20 cellular contexts compared by ENCODE assay signal in the genomic region with DNA sequence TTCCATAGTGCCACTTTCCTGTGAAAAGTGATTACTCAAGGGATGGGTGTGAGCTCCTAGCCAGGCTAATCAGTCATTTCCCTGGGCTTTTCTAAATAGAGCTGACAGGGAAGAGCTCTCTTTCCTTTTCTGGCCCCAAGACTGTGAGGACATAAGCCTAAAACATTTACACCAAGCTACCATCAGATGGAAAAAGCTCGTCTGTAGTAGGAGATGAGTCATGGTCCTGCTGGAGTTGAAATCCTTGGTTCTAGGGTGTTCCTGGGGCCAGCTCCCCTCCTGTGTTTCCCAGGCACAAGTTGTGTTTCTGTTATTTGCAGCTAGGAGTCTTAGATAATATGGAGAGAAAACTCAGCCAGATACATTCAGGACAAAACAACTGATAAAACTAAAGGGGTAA. TPM values are rescaled to one million over a fixed set of nuclear protein-coding genes. Genes with fewer than 3 reads are reported as not detected.
A peak's percentile ranks its signal among the peaks of the same experiment; 100 is the strongest.
DNase-seq lines count a peak whose midpoint lies in the region; ATAC-seq and TF ChIP-seq lines count a peak whose summit lies in the region.
"Had no signal": no experiment of that assay in that cellular context is flagged by ENCODE, and none has a peak within 500 bp of the region (broad histone marks: within the 10 kb centered on the region; RNA-seq: fewer than 3 reads in every experiment).

No MANE protein-coding gene starts in this region.

- H3K4me1 Mint-ChIP-seq in stimulated activated memory B cell treated with anti-CD40 and anti-IgM and Interleukin-4, amounts not matched to agents 10 μg/mL and 1 μg/mL and 100 μg/mL, for 72 hours: no peaks in the 10 kb centered on the region
- no peaks in the 10 kb centered on the region for H3K4me1 Mint-ChIP-seq in activated T-cell treated with anti-CD3 and anti-CD28 coated beads, Interleukin-2, amount 50 U/mL, for 72 hours (ENCODE audit: low read depth)
- H3K4me1 Mint-ChIP-seq: activated CD4-positive, alpha-beta T cell treated with anti-CD3 and anti-CD28 coated beads, Interleukin-2, amount 10 ng/mL, durations not matched to agents 24 days and 14 days had no signal

- H3K4me2 ChIP-seq in hepatocyte (no peak overlapping the region), Karpas-422 (ENCODE audit: low read depth, low read length, poor library complexity, severe bottlenecking) (no peak overlapping the region)

- H3K36me3 ChIP-seq in ACC112 (ENCODE audit: insufficient read depth, low read length) (no peaks in the 10 kb centered on the region), brain microvascular endothelial cell (replicated peaks) (no peaks in the 10 kb centered on the region), hepatocyte (replicated peaks; ENCODE audit: insufficient read depth, low read depth) (no peaks in the 10 kb centered on the region), Karpas-422 (ENCODE audit: insufficient read depth, low read length) (no peaks in the 10 kb centered on the region)
- H3K36me3 ChIP-seq: sigmoid colon, uterus had no signal

- no peak overlapping the region for H3K4me3 ChIP-seq in ACC112 (ENCODE audit: low read depth, low read length)
- no peak overlapping the region for H3K4me3 ChIP-seq in brain microvascular endothelial cell (ENCODE audit: low read depth, low read length)
- H3K4me3 ChIP-seq in hepatocyte: no peak overlapping the region
- no peak overlapping the region for H3K4me3 ChIP-seq in Karpas-422 (ENCODE audit: low read length)
- H3K4me3 ChIP-seq: sigmoid colon, uterus had no signal

- peak overlapping the region; percentile 0 for H2AFZ ChIP-seq in ACC112 (ENCODE audit: low read length, unreplicated experiment)
- no peak overlapping the region for H2AFZ ChIP-seq in hepatocyte
- no peak overlapping the region for H2AFZ ChIP-seq in Karpas-422 (ENCODE audit: low read length)

- DNase-seq in HCEC 1CT: peak; percentile 41
- peak; percentile 52 for DNase-seq in brain microvascular endothelial cell
- peak; percentile 20 for DNase-seq in hepatocyte (ENCODE audit: low spot score)
- no peak for DNase-seq in activated T-cell treated with anti-CD3 and anti-CD28 coated beads, Interleukin-2, amount 50 U/mL, for 72 hours
- DNase-seq in Karpas-422: no peak
- DNase-seq: activated CD4-positive, alpha-beta T cell treated with anti-CD3 and anti-CD28 coated beads, Interleukin-2, amount 10 ng/mL, durations not matched to agents 24 days and 14 days; activated CD8-positive, alpha-beta memory T cell treated with anti-CD3 and anti-CD28 coated beads, Interleukin-2, amount 50 U/mL, for 48 hours; activated naive CD4-positive, alpha-beta T cell treated with Interleukin-2 at 50 U/mL for 16 hours; left ventricle myocardium superior; NCI-H1105; NCI-H2171 treated with DMSO at 0.1 percent for 48 hours; sigmoid colon; stimulated activated CD4-positive, alpha-beta T cell treated with anti-CD3 and anti-CD28 coated beads, Interleukin-2, amount 100 ng/mL, for 24 hours; uterus had no signal

- TF ChIP-seq CTCF in brain microvascular endothelial cell (IDR thresholded peaks at IDR 0.05; ENCODE audit: low read depth, low read length, missing control alignments) (no peak), hepatocyte (IDR thresholded peaks at IDR 0.05; ENCODE audit: poor library complexity) (no peak)

- H3K9me2 ChIP-seq in hepatocyte (replicated peaks; ENCODE audit: insufficient read depth): no peaks in the 10 kb centered on the region
- no peaks in the 10 kb centered on the region for H3K9me2 ChIP-seq in Karpas-422 (replicated peaks; ENCODE audit: insufficient read depth, low read length)

- H3K9ac ChIP-seq in Karpas-422 (ENCODE audit: low read length): no peak overlapping the region

- H3K36me3 Mint-ChIP-seq in stimulated activated memory B cell treated with anti-CD40 and anti-IgM and Interleukin-4, amounts not matched to agents 10 μg/mL and 1 μg/mL and 100 μg/mL, for 72 hours: no peaks in the 10 kb centered on the region
- peaks cover 0 to 4% of the 10 kb centered on the region in 2 donors for H3K36me3 Mint-ChIP-seq in activated T-cell treated with anti-CD3 and anti-CD28 coated beads, Interleukin-2, amount 50 U/mL, for 72 hours (ENCODE audit: insufficient read depth in 2 of 2)

- peaks cover 10% of the 10 kb centered on the region for H3K4me1 ChIP-seq in ACC112 (ENCODE audit: control insufficient read depth, insufficient read depth, low read length, unreplicated experiment)
- H3K4me1 ChIP-seq in hepatocyte (ENCODE audit: insufficient read depth): no peaks in the 10 kb centered on the region
- H3K4me1 ChIP-seq in Karpas-422 (ENCODE audit: low read length): no peaks in the 10 kb centered on the region
- H3K4me1 ChIP-seq: sigmoid colon, uterus had no signal

- no peak overlapping the region for H3K4me3 Mint-ChIP-seq in stimulated activated memory B cell treated with anti-CD40 and anti-IgM and Interleukin-4, amounts not matched to agents 10 μg/mL and 1 μg/mL and 100 μg/mL, for 72 hours
- no peak overlapping the region for H3K4me3 Mint-ChIP-seq in activated T-cell treated with anti-CD3 and anti-CD28 coated beads, Interleukin-2, amount 50 U/mL, for 72 hours
- H3K4me3 Mint-ChIP-seq: activated CD4-positive, alpha-beta T cell treated with anti-CD3 and anti-CD28 coated beads, Interleukin-2, amount 10 ng/mL, durations not matched to agents 24 days and 14 days had no signal

- no peaks in the 10 kb centered on the region for H3K27me3 Mint-ChIP-seq in stimulated activated memory B cell treated with anti-CD40 and anti-IgM and Interleukin-4, amounts not matched to agents 10 μg/mL and 1 μg/mL and 100 μg/mL, for 72 hours
- H3K27me3 Mint-ChIP-seq in activated T-cell treated with anti-CD3 and anti-CD28 coated beads, Interleukin-2, amount 50 U/mL, for 72 hours (ENCODE audit: low read depth): peaks cover 37% of the 10 kb centered on the region
- H3K27me3 Mint-ChIP-seq: activated CD4-positive, alpha-beta T cell treated with anti-CD3 and anti-CD28 coated beads, Interleukin-2, amount 10 ng/mL, durations not matched to agents 24 days and 14 days had no signal

- H3K27me3 ChIP-seq in ACC112 (ENCODE audit: insufficient read depth, low read length) (no peaks in the 10 kb centered on the region), brain microvascular endothelial cell (replicated peaks) (no peaks in the 10 kb centered on the region), hepatocyte (no peaks in the 10 kb centered on the region), Karpas-422 (ENCODE audit: low read length) (no peaks in the 10 kb centered on the region)

- H3K27ac Mint-ChIP-seq in stimulated activated memory B cell treated with anti-CD40 and anti-IgM and Interleukin-4, amounts not matched to agents 10 μg/mL and 1 μg/mL and 100 μg/mL, for 72 hours: no peak overlapping the region
- no peak overlapping the region for H3K27ac Mint-ChIP-seq in activated T-cell treated with anti-CD3 and anti-CD28 coated beads, Interleukin-2, amount 50 U/mL, for 72 hours
- H3K27ac Mint-ChIP-seq: activated CD4-positive, alpha-beta T cell treated with anti-CD3 and anti-CD28 coated beads, Interleukin-2, amount 10 ng/mL, durations not matched to agents 24 days and 14 days had no signal

- WGBS in hepatocyte (ENCODE audit: low lambda C conversion rate, missing lambda C conversion rate): 52% methylated on average over 1 of the region's 1 CpG

- H3K9me3 ChIP-seq in hepatocyte (ENCODE audit: low read depth) (no peaks in the 10 kb centered on the region), Karpas-422 (ENCODE audit: low read length) (no peaks in the 10 kb centered on the region)
- H3K9me3 ChIP-seq: sigmoid colon, uterus had no signal

- in situ Hi-C loops in brain microvascular endothelial cell (cut with HindIII; ENCODE audit: low pct_ligation_motif_present, low sequenced_read_pairs): no loop called here

- no peak for ATAC-seq in stimulated activated memory B cell treated with anti-CD40 and anti-IgM and Interleukin-4, amounts not matched to agents 10 μg/mL and 1 μg/mL and 100 μg/mL, for 72 hours
- no peak for ATAC-seq in activated T-cell treated with anti-CD3 and anti-CD28 coated beads, Interleukin-2, amount 50 U/mL, for 72 hours (replicated peaks in 1 of 2)
- no peak for ATAC-seq in HG02623 (IDR thresholded peaks at IDR 0.05; ENCODE audit: unreplicated experiment)
- ATAC-seq: left ventricle myocardium superior had no signal

- H4K20me1 ChIP-seq in hepatocyte (ENCODE audit: insufficient read depth, poor library complexity, severe bottlenecking): no peaks in the 10 kb centered on the region
- no peaks in the 10 kb centered on the region for H4K20me1 ChIP-seq in Karpas-422 (ENCODE audit: insufficient read depth, low read depth, low read length)

- no peaks in the 10 kb centered on the region for H3K9me3 Mint-ChIP-seq in stimulated activated memory B cell treated with anti-CD40 and anti-IgM and Interleukin-4, amounts not matched to agents 10 μg/mL and 1 μg/mL and 100 μg/mL, for 72 hours
- peaks cover 2% of the 10 kb centered on the region in 2 donors for H3K9me3 Mint-ChIP-seq in activated T-cell treated with anti-CD3 and anti-CD28 coated beads, Interleukin-2, amount 50 U/mL, for 72 hours
- H3K9me3 Mint-ChIP-seq: activated CD4-positive, alpha-beta T cell treated with anti-CD3 and anti-CD28 coated beads, Interleukin-2, amount 10 ng/mL, durations not matched to agents 24 days and 14 days had no signal

- H3K79me2 ChIP-seq in ACC112 (ENCODE audit: control insufficient read depth, insufficient read depth, low read length, unreplicated experiment): no peaks in the 10 kb centered on the region
- no peaks in the 10 kb centered on the region for H3K79me2 ChIP-seq in hepatocyte
- H3K79me2 ChIP-seq in Karpas-422 (ENCODE audit: low read length): no peaks in the 10 kb centered on the region

- H3K27ac ChIP-seq in ACC112 (ENCODE audit: low read depth, low read length): peak overlapping the region; percentile 76
- peak overlapping the region; percentile 59 for H3K27ac ChIP-seq in brain microvascular endothelial cell
- H3K27ac ChIP-seq in hepatocyte: peak overlapping the region; percentile 63
- H3K27ac ChIP-seq in Karpas-422 (ENCODE audit: low read length): no peak overlapping the region
- H3K27ac ChIP-seq: HL-60, sigmoid colon, uterus had no signal

RNA-seq across cellular contexts. Expression of gene NDP, which starts 52.4 kb away (rescaled TPM):
- 16.1 and 16.3 TPM in 2 replicates for total RNA-seq in hepatocyte
- polyA plus RNA-seq in hepatocyte: 12.2 and 12.5 TPM in 2 replicates
- total RNA-seq in activated T-cell treated with anti-CD3 and anti-CD28 coated beads, Interleukin-2, amount 50 U/mL, for 72 hours: not detected
- total RNA-seq in Karpas-422 (2014; rRNA removed; shearing (Covaris generic); ENCODE audit: low replicate concordance): not detected in 2 replicates
- total RNA-seq: activated CD4-positive, alpha-beta T cell treated with anti-CD3 and anti-CD28 coated beads, Interleukin-2, amount 10 ng/mL, durations not matched to agents 24 days and 14 days; left ventricle myocardium superior; osteocyte; subcutaneous adipose tissue had no signal

Comparison
In these comparisons a context has a peak if more than half of its experiments do, and no peak if none do; other contexts are left out.
1. DNase-seq: peak in HCEC 1CT (single experiment), brain microvascular endothelial cell (single experiment) and hepatocyte (single experiment); none in activated T-cell treated with anti-CD3 and anti-CD28 coated beads, Interleukin-2, amount 50 U/mL, for 72 hours (0 of 2) and Karpas-422 (single experiment).
2. RNA of gene NDP, which starts 52.4 kb away (total RNA-seq): 16.1 to 16.3 TPM in hepatocyte; not detected in activated T-cell treated with anti-CD3 and anti-CD28 coated beads, Interleukin-2, amount 50 U/mL, for 72 hours and not detected in Karpas-422; every median in the first group is over 10 times any median in the second.